12 cellular contexts compared by ENCODE assay signal in genomic region chrX:65643046-65643785, GRCh38. TPM values are rescaled to one million over a fixed set of nuclear protein-coding genes. Genes with fewer than 3 reads are reported as not detected.
DNase-seq lines count a peak whose midpoint lies in the region; ATAC-seq, FAIRE-seq and TF ChIP-seq lines count a peak whose summit lies in the region.
"Had no signal": no experiment of that assay in that cellular context is flagged by ENCODE, and none has a peak within 500 bp of the region (broad histone marks: within the 10 kb centered on the region; RNA-seq: fewer than 3 reads in every experiment).

No MANE protein-coding gene starts in this region.

- DNase-seq in GM19239 (ENCODE audit: insufficient read length, low spot score) = no peak
- DNase-seq in adrenal gland = peak in 5 of 7 donors; percentile 30 to 53 (median 39)
- no peak for DNase-seq in stomach
- no peak for DNase-seq in DMS153 (lab: John Stamatoyannopoulos, UW)
- DNase-seq in HuH-7.5 (ENCODE audit: low spot score) = no peak
- no peak for DNase-seq in Ammon's horn (ENCODE audit: low spot score)
- DNase-seq: activated CD4-positive, alpha-beta T cell treated with anti-CD3 and anti-CD28 coated beads for 4 hours; activated naive CD4-positive, alpha-beta T cell treated with anti-CD3 and anti-CD28 coated beads, Interleukin-2, amount 10 ng/mL, durations not matched to agents 7 days and 5 days; Caco-2; NCI-H2029 treated with DMSO at 0.1 percent for 48 hours had no signal

- 26 to 51% (median 36%) methylated on average over 2 to 4 of the region's 4 CpGs for WGBS in adrenal gland, 4 donors
- WGBS in gastroesophageal sphincter (ENCODE audit: low coverage in 1 of 2), 2 donors = 0 to 19% methylated on average over 2 to 4 of the region's 4 CpGs
- WGBS in stomach, 5 donors = 26 to 48% (median 43%) methylated on average over 4 of the region's 4 CpGs

- peak; percentile 21 for FAIRE-seq in GM19239 (lab: Jason Lieb, UNC)

- H3K27ac ChIP-seq in adrenal gland (peak overlapping the region in 2 of 5 donors; percentile 6 to 70), gastroesophageal sphincter (peak overlapping the region in 3 of 4 donors; percentile 70 to 76 (median 73)), stomach (peak overlapping the region in 4 of 5 donors; percentile 25 to 59 (median 48))

- H3K4me3 ChIP-seq in adrenal gland = no peak overlapping the region
- H3K4me3 ChIP-seq in gastroesophageal sphincter = no peak overlapping the region
- no peak overlapping the region for H3K4me3 ChIP-seq in stomach

- H3K9me3 ChIP-seq in adrenal gland (replicated peaks in 1 of 3) (no peaks in the 10 kb centered on the region), gastroesophageal sphincter (no peaks in the 10 kb centered on the region), stomach (no peaks in the 10 kb centered on the region)
- H3K9me3 ChIP-seq: Caco-2 had no signal

- TF ChIP-seq EP300 in gastroesophageal sphincter (IDR thresholded peaks at IDR 0.05) (no peak), stomach (IDR thresholded peaks at IDR 0.05) (no peak)

- intact Hi-C loops in adrenal gland (cut with DNase I) (no loop called here), stomach (cut with DNase I; ENCODE audit: low total_unique reads) (no loop called here)

- H3K27me3 ChIP-seq in adrenal gland (peaks cover 7% of the 10 kb centered on the region), gastroesophageal sphincter (no peaks in the 10 kb centered on the region), stomach (no peaks in the 10 kb centered on the region)

- TF ChIP-seq CTCF in adrenal gland (IDR thresholded peaks at IDR 0.05) = no peak
- no peak for TF ChIP-seq CTCF in gastroesophageal sphincter (IDR thresholded peaks at IDR 0.05)
- no peak for TF ChIP-seq CTCF in stomach (IDR thresholded peaks at IDR 0.05)

- TF ChIP-seq POLR2A in adrenal gland (IDR thresholded peaks at IDR 0.05) (no peak), gastroesophageal sphincter (IDR thresholded peaks at IDR 0.05) (no peak), stomach (IDR thresholded peaks at IDR 0.05) (no peak)

- ATAC-seq in gastroesophageal sphincter (no peak), HG02870 (IDR thresholded peaks at IDR 0.05; ENCODE audit: unreplicated experiment) (no peak)

- peaks cover 8 to 26% of the 10 kb centered on the region in 2 donors for H3K4me1 ChIP-seq in adrenal gland (replicated peaks in 1 of 2)
- peaks cover 2 to 30% (median 19%) of the 10 kb centered on the region in 3 donors for H3K4me1 ChIP-seq in gastroesophageal sphincter
- peaks cover 0 to 27% (median 17%) of the 10 kb centered on the region in 4 donors for H3K4me1 ChIP-seq in stomach
- H3K4me1 ChIP-seq: Caco-2 had no signal

- H3K36me3 ChIP-seq in adrenal gland (replicated peaks in 1 of 2) (no peaks in the 10 kb centered on the region), gastroesophageal sphincter (no peaks in the 10 kb centered on the region), stomach (no peaks in the 10 kb centered on the region)

RNA-seq across cellular contexts. Expression of gene MSN, which starts 24.2 kb away (rescaled TPM):
- total RNA-seq in adrenal gland (100 to 1,000 TPM; 119 to 244 (median 193) TPM), gastroesophageal sphincter (100 to 1,000 TPM; 191 to 355 (median 269) TPM), stomach (10 to 100 TPM; 60.3 to 90.2 (median 82.1) TPM)
- polyA plus RNA-seq in adrenal gland (100 to 1,000 TPM in 2 of 3 donors, 10 to 100 TPM in 1; 81.7 to 197 (median 119) TPM), stomach (10 to 100 TPM; 50.0 to 86.9 (median 60.0) TPM)

Comparison
In these comparisons a context has a peak if more than half of its experiments do, and no peak if none do; other contexts are left out.
1. DNase-seq: peak in adrenal gland (5 of 7); none in GM19239 (single experiment), stomach (single experiment), DMS153 (single experiment), HuH-7.5 (single experiment) and Ammon's horn (single experiment).